In genomic region chr7:90211391-90212148, GRCh38 we compare ENCODE assay signal across 1 cellular context.
TF ChIP-seq lines count a peak whose summit lies in the region.

TSS of gene STEAP2 (plus strand) at chr7:90211740. CDS start at chr7:90225083, 13,343 bp downstream.

TF ChIP-seq in HepG2, 621 proteins besides CTCF, POLR2A, EP300 and RAD21 (continued from another document and continues in another):
- TF ChIP-seq DRAP1 (CRISPR knock-in tag; IDR thresholded peaks at IDR 0.05) (0 out of 2 replicates have a peak, but pooled peaks have one; percentile 49), ZNF569 (CRISPR knock-in tag; IDR thresholded peaks at IDR 0.05; ENCODE audit: borderline replicate concordance) (no peak), HNF1A (IDR thresholded peaks at IDR 0.05; ENCODE audit: low read depth) (no peak), HNF1A (CRISPR knock-in tag; IDR thresholded peaks at IDR 0.05; ENCODE audit: borderline replicate concordance) (peak; percentile 83; the same call in 1 of the 2 replicates), ZBTB44 (CRISPR knock-in tag; IDR thresholded peaks at IDR 0.05) (no peak), POLR2G (IDR thresholded peaks at IDR 0.05; ENCODE audit: low read depth, low read length) (peak; percentile 80), MZF1 (CRISPR knock-in tag; IDR thresholded peaks at IDR 0.05; ENCODE audit: borderline replicate concordance) (0 out of 2 replicates have a peak, but pooled peaks have one; percentile 73), ZNF75D (CRISPR knock-in tag; IDR thresholded peaks at IDR 0.05; ENCODE audit: borderline replicate concordance) (no peak), TFDP1 (CRISPR knock-in tag; IDR thresholded peaks at IDR 0.05; ENCODE audit: borderline replicate concordance) (peak; percentile 81; the same call in 1 of the 2 replicates), MXD1 (CRISPR knock-in tag; IDR thresholded peaks at IDR 0.05) (peak; percentile 62; the same call in 1 of the 2 replicates), TP53 (CRISPR knock-in tag; conservative IDR thresholded peaks at IDR 0.05) (no peak), GATAD2A (CRISPR knock-in tag; IDR thresholded peaks at IDR 0.05) (peak; percentile 82), ZFP37 (CRISPR knock-in tag; IDR thresholded peaks at IDR 0.05; ENCODE audit: borderline replicate concordance) (no peak), FOXK2 (IDR thresholded peaks at IDR 0.05) (no peak), DBP (CRISPR knock-in tag; IDR thresholded peaks at IDR 0.05; ENCODE audit: not compliant biosample characterization) (no peak), XBP1 (CRISPR knock-in tag; IDR thresholded peaks at IDR 0.05) (no peak), ZNF256 (CRISPR knock-in tag; conservative IDR thresholded peaks at IDR 0.05) (no peak), ZNF775 (CRISPR knock-in tag; IDR thresholded peaks at IDR 0.05; ENCODE audit: borderline replicate concordance) (0 out of 2 replicates have a peak, but pooled peaks have one; percentile 29), PLSCR1 (CRISPR knock-in tag; IDR thresholded peaks at IDR 0.05; ENCODE audit: borderline replicate concordance) (no peak), ZNF609 (CRISPR knock-in tag; IDR thresholded peaks at IDR 0.05; ENCODE audit: borderline replicate concordance) (peak; percentile 79), HMGXB4 (CRISPR knock-in tag; IDR thresholded peaks at IDR 0.05; ENCODE audit: borderline replicate concordance in 1 of 2, low read depth in 1 of 2) (peak; percentile 98 to 99), GTF2F1 (IDR thresholded peaks at IDR 0.05; ENCODE audit: low read length) (no peak), ETV6 (CRISPR knock-in tag; conservative IDR thresholded peaks at IDR 0.05) (peak; percentile 52; the same call in 1 of the 2 replicates), ONECUT2 (CRISPR knock-in tag; IDR thresholded peaks at IDR 0.05) (0 out of 2 replicates have a peak, but pooled peaks have one; percentile 37), SPEN (CRISPR knock-in tag; IDR thresholded peaks at IDR 0.05; ENCODE audit: low read depth) (peak; percentile 64), REL (CRISPR knock-in tag; conservative IDR thresholded peaks at IDR 0.05) (peak; percentile 95), RBM22 (optimal IDR thresholded peaks at IDR 0.05; ENCODE audit: low read length) (no peak), ZBTB20 (CRISPR knock-in tag; IDR thresholded peaks at IDR 0.05; ENCODE audit: borderline replicate concordance, low read depth) (peak; percentile 46; the same call in 1 of the 2 replicates), ZXDC (CRISPR knock-in tag; IDR thresholded peaks at IDR 0.05) (0 out of 2 replicates have a peak, but pooled peaks have one; percentile 62), BORCS8-MEF2B (CRISPR knock-in tag; IDR thresholded peaks at IDR 0.05) (peak; percentile 83; the same call in 1 of the 2 replicates), SIX4 (CRISPR knock-in tag; IDR thresholded peaks at IDR 0.05) (no peak), BRF2 (CRISPR knock-in tag; IDR thresholded peaks at IDR 0.05) (peak; percentile 35; the same call in 1 of the 2 replicates), NRL (CRISPR knock-in tag; IDR thresholded peaks at IDR 0.05; ENCODE audit: borderline replicate concordance) (peak; percentile 87), PITX1 (CRISPR knock-in tag; IDR thresholded peaks at IDR 0.05) (peak; percentile 83; the same call in 1 of the 2 replicates), GTF3A (CRISPR knock-in tag; conservative IDR thresholded peaks at IDR 0.05) (peak; percentile 94), ZFYVE20 (CRISPR knock-in tag; IDR thresholded peaks at IDR 0.05; ENCODE audit: borderline replicate concordance, low read depth) (0 out of 2 replicates have a peak, but pooled peaks have one; percentile 21)
